ENCODE assay signal across 1 cellular context in genomic region chr15:85564686-85565085, GRCh38.
TF ChIP-seq lines count a peak whose summit lies in the region.

No MANE protein-coding gene starts in this region.

TF ChIP-seq in GM12878, 131 proteins besides CTCF, POLR2A, EP300 and RAD21 (continued from another document):
- TF ChIP-seq, protein P1, sequence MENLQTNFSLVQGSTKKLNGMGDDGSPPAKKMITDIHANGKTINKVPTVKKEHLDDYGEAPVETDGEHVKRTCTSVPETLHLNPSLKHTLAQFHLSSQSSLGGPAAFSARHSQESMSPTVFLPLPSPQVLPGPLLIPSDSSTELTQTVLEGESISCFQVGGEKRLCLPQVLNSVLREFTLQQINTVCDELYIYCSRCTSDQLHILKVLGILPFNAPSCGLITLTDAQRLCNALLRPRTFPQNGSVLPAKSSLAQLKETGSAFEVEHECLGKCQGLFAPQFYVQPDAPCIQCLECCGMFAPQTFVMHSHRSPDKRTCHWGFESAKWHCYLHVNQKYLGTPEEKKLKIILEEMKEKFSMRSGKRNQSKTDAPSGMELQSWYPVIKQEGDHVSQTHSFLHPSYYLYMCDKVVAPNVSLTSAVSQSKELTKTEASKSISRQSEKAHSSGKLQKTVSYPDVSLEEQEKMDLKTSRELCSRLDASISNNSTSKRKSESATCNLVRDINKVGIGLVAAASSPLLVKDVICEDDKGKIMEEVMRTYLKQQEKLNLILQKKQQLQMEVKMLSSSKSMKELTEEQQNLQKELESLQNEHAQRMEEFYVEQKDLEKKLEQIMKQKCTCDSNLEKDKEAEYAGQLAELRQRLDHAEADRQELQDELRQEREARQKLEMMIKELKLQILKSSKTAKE (IDR thresholded peaks at IDR 0.05; ENCODE audit: low read depth, poor library complexity, severe bottlenecking), result no peak
- TF ChIP-seq ZNF622 (IDR thresholded peaks at IDR 0.05) (no peak), NFYA (IDR thresholded peaks at IDR 0.05; ENCODE audit: borderline replicate concordance, low read depth, low read length) (no peak), PRDM15 (CRISPR knock-in tag; IDR thresholded peaks at IDR 0.05) (no peak), IKZF2 (IDR thresholded peaks at IDR 0.05) (no peak)
- TF ChIP-seq, protein P2, sequence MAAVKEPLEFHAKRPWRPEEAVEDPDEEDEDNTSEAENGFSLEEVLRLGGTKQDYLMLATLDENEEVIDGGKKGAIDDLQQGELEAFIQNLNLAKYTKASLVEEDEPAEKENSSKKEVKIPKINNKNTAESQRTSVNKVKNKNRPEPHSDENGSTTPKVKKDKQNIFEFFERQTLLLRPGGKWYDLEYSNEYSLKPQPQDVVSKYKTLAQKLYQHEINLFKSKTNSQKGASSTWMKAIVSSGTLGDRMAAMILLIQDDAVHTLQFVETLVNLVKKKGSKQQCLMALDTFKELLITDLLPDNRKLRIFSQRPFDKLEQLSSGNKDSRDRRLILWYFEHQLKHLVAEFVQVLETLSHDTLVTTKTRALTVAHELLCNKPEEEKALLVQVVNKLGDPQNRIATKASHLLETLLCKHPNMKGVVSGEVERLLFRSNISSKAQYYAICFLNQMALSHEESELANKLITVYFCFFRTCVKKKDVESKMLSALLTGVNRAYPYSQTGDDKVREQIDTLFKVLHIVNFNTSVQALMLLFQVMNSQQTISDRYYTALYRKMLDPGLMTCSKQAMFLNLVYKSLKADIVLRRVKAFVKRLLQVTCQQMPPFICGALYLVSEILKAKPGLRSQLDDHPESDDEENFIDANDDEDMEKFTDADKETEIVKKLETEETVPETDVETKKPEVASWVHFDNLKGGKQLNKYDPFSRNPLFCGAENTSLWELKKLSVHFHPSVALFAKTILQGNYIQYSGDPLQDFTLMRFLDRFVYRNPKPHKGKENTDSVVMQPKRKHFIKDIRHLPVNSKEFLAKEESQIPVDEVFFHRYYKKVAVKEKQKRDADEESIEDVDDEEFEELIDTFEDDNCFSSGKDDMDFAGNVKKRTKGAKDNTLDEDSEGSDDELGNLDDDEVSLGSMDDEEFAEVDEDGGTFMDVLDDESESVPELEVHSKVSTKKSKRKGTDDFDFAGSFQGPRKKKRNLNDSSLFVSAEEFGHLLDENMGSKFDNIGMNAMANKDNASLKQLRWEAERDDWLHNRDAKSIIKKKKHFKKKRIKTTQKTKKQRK (IDR thresholded peaks at IDR 0.05; ENCODE audit: low read depth, low read length), result no peak
TF ChIP-seq in GM12878: peak in this region for 0.
